Comparison of ENCODE assay signal across 1 cellular context in genomic region chr3:99429501-99429900, GRCh38.
TF ChIP-seq lines count a peak whose summit lies in the region.

No MANE protein-coding gene starts in this region.

TF ChIP-seq in GM12878, 131 proteins besides CTCF, POLR2A, EP300 and RAD21 (continued from another document):
- TF ChIP-seq ELK1 (IDR thresholded peaks at IDR 0.05; ENCODE audit: low read depth, low read length) (no peak), PAX8 (IDR thresholded peaks at IDR 0.05) (no peak), MTA2 (IDR thresholded peaks at IDR 0.05; ENCODE audit: low read depth) (0 out of 2 replicates have a peak, but pooled peaks have one; percentile 12), TCF12 (IDR thresholded peaks at IDR 0.05; ENCODE audit: low read depth, low read length) (no peak), IKZF1 (conservative IDR thresholded peaks at IDR 0.05) (peak; percentile 26; the same call in 1 of the 2 replicates), PAX5 (IDR thresholded peaks at IDR 0.05; ENCODE audit: borderline replicate concordance, low read depth, low read length) (0 out of 2 replicates have a peak, but pooled peaks have one; percentile 27), ZBED1 (IDR thresholded peaks at IDR 0.05; ENCODE audit: borderline replicate concordance) (no peak), BCL3 (IDR thresholded peaks at IDR 0.05; ENCODE audit: borderline replicate concordance, insufficient read depth, low read depth, low read length, poor library complexity, severe bottlenecking) (peak; percentile 26), TCF7 (IDR thresholded peaks at IDR 0.05; ENCODE audit: borderline replicate concordance) (peak; percentile 54; the same call in 1 of the 2 replicates), ZNF384 (IDR thresholded peaks at IDR 0.05; ENCODE audit: borderline replicate concordance, low read depth, low read length) (no peak), PML (IDR thresholded peaks at IDR 0.05; ENCODE audit: low read length) (0 out of 2 replicates have a peak, but pooled peaks have one; percentile 31), NFIC (IDR thresholded peaks at IDR 0.05; ENCODE audit: low read depth, low read length) (peak; percentile 41; the same call in 1 of the 2 replicates)
- TF ChIP-seq, protein P1, sequence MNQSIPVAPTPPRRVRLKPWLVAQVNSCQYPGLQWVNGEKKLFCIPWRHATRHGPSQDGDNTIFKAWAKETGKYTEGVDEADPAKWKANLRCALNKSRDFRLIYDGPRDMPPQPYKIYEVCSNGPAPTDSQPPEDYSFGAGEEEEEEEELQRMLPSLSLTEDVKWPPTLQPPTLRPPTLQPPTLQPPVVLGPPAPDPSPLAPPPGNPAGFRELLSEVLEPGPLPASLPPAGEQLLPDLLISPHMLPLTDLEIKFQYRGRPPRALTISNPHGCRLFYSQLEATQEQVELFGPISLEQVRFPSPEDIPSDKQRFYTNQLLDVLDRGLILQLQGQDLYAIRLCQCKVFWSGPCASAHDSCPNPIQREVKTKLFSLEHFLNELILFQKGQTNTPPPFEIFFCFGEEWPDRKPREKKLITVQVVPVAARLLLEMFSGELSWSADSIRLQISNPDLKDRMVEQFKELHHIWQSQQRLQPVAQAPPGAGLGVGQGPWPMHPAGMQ (IDR thresholded peaks at IDR 0.05; ENCODE audit: borderline replicate concordance), result no peak
